ENCODE assay signal across 9 cellular contexts in the genomic region with DNA sequence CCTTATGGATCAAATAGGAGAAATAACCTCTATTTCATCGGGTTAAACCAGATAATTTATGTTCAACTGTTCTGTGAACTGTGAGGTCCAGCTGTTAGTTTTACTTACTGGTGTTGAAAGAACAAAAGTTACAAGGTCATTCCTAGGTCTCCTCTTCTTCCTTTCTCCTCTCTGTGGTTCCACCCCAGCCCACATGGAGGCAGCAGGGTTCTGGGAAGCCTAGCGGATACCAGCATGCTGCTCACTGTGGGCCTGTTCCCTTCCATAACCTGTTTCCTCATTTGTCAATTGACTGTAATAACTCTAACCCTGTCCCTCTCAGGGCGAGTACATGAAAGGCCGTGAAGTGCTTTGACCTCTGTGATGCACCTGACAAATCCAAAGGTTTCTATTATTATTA. TPM values are rescaled to one million over a fixed set of nuclear protein-coding genes. Genes with fewer than 3 reads are reported as not detected.
DNase-seq lines count a peak whose midpoint lies in the region; ATAC-seq, FAIRE-seq and TF ChIP-seq lines count a peak whose summit lies in the region.
"Had no signal": no experiment of that assay in that cellular context is flagged by ENCODE, and none has a peak within 500 bp of the region (broad histone marks: within the 10 kb centered on the region; RNA-seq: fewer than 3 reads in every experiment).

No MANE protein-coding gene starts in this region.

- ATAC-seq in SK-N-SH treated with all-trans-retinoic acid at 6 μM for 48 hours = peak; percentile 89
- no peak for ATAC-seq in effector memory CD8-positive, alpha-beta T cell (replicated peaks)

- no peak overlapping the region for H3K4me3 ChIP-seq in BJ (ENCODE audit: low read depth, low read length)
- no peak overlapping the region for H3K4me3 ChIP-seq in HEK293 (ENCODE audit: low read depth, low read length)
- peak overlapping the region; percentile 22 for H3K4me3 ChIP-seq in parathyroid adenoma (ENCODE audit: low read depth, low read length)

- peak; percentile 76 for TF ChIP-seq CTCF in BJ (IDR thresholded peaks at IDR 0.05; ENCODE audit: insufficient read depth, low read depth, low read length)
- peak; percentile 49; the same call in 1 of the 2 replicates for TF ChIP-seq CTCF in HEK293 (tag by site-specific recombination; IDR thresholded peaks at IDR 0.05)
- TF ChIP-seq CTCF in parathyroid adenoma (IDR thresholded peaks at IDR 0.05) = peak; percentile 65

- no peaks in the 10 kb centered on the region for H3K4me1 Mint-ChIP-seq in effector memory CD8-positive, alpha-beta T cell (ENCODE audit: low read depth in 2 of 2)
- H3K4me1 Mint-ChIP-seq: memory B cell had no signal

- no peaks in the 10 kb centered on the region for H3K9me3 Mint-ChIP-seq in effector memory CD8-positive, alpha-beta T cell
- H3K9me3 Mint-ChIP-seq: memory B cell had no signal

- H3K27ac ChIP-seq in HEK293 (ENCODE audit: extremely low read depth, low read depth, low read length) = no peak overlapping the region
- no peak overlapping the region for H3K27ac ChIP-seq in parathyroid adenoma

- CTCF ChIA-PET in BJ (lab: Yijun Ruan, JAX) = interaction anchor here (1.1 to 9.7 kb wide), 4 partner anchors 11 to 258 kb away, joined by 4 to 100 read pairs (median 14); no protein-coding TSS in a partner anchor
- CTCF ChIA-PET in HEK293 (lab: Yijun Ruan, JAX) = interaction anchor here (0.7 to 10.1 kb wide), 13 partner anchors 10 to 315 kb away, joined by 3 to 122 read pairs (median 5); no protein-coding TSS in a partner anchor

- DNase-seq in BJ (ENCODE audit: low read depth) = no peak
- DNase-seq in frontal cortex (ENCODE audit: low spot score in 2 of 2) = peak; percentile 62 to 77
- no peak for DNase-seq in NK-92 (lab: John Stamatoyannopoulos, UW; ENCODE audit: unreplicated experiment)
- no peak for DNase-seq in activated gamma-delta T cell (lab: John Stamatoyannopoulos, UW)
- no peak for DNase-seq in effector memory CD8-positive, alpha-beta T cell

- H3K9ac ChIP-seq in parathyroid adenoma = no peak overlapping the region

- H3K36me3 Mint-ChIP-seq in effector memory CD8-positive, alpha-beta T cell (ENCODE audit: insufficient read depth) = peaks cover 44% of the 10 kb centered on the region

- no peak overlapping the region for H3K4me3 Mint-ChIP-seq in effector memory CD8-positive, alpha-beta T cell
- H3K4me3 Mint-ChIP-seq: memory B cell had no signal

- FAIRE-seq in frontal cortex (lab: Jason Lieb, UNC) = no peak

- no peak overlapping the region for H3K4me2 ChIP-seq in parathyroid adenoma (ENCODE audit: low read length)

- POLR2A ChIA-PET in BJ (lab: Charles Lee) = no interaction called here
- POLR2A ChIA-PET in HEK293 (lab: Yijun Ruan, JAX) = interaction anchor here (1.4 kb wide), 1 partner anchor 257 kb away, joined by 4 read pairs; no protein-coding TSS in a partner anchor

- H3K27me3 ChIP-seq in BJ (ENCODE audit: control insufficient read depth, insufficient read depth, low read length) (no peaks in the 10 kb centered on the region), parathyroid adenoma (ENCODE audit: control insufficient read depth, insufficient read depth, low read length) (no peaks in the 10 kb centered on the region)

- H2AFZ ChIP-seq in parathyroid adenoma = no peak overlapping the region

- H3K4me1 ChIP-seq in HEK293 (ENCODE audit: control insufficient read depth, insufficient read depth, low read length) (no peaks in the 10 kb centered on the region), parathyroid adenoma (no peaks in the 10 kb centered on the region)

- H3K79me2 ChIP-seq in parathyroid adenoma = no peaks in the 10 kb centered on the region

- H3K9me3 ChIP-seq in HEK293 (ENCODE audit: control insufficient read depth, insufficient read depth, low read depth, low read length) = no peaks in the 10 kb centered on the region
- H3K9me3 ChIP-seq in parathyroid adenoma (ENCODE audit: control insufficient read depth, low read length) = no peaks in the 10 kb centered on the region

- H3K36me3 ChIP-seq in BJ (ENCODE audit: control insufficient read depth, insufficient read depth, low read length) = peaks cover 6% of the 10 kb centered on the region
- peaks cover 0 to 36% of the 10 kb centered on the region in 2 experiments; a peak in 2 of 3 replicates for H3K36me3 ChIP-seq in HEK293 (ENCODE audit: control insufficient read depth in 2 of 2, insufficient read depth in 1 of 2, low read length in 2 of 2)
- H3K36me3 ChIP-seq in parathyroid adenoma (ENCODE audit: control insufficient read depth, insufficient read depth, low read length) = no peaks in the 10 kb centered on the region

- no peaks in the 10 kb centered on the region for H3K27me3 Mint-ChIP-seq in effector memory CD8-positive, alpha-beta T cell
- H3K27me3 Mint-ChIP-seq: memory B cell had no signal

- peak overlapping the region in 1 of 2 donors; percentile 56 for H3K27ac Mint-ChIP-seq in effector memory CD8-positive, alpha-beta T cell
- H3K27ac Mint-ChIP-seq: memory B cell had no signal

TF ChIP-seq in HEK293, 187 proteins besides CTCF, POLR2A, EP300 and RAD21:
- TF ChIP-seq ZNF654 (tag by site-specific recombination; IDR thresholded peaks at IDR 0.05; ENCODE audit: low read depth) (peak; percentile 68), ZNF600 (tag by site-specific recombination; IDR thresholded peaks at IDR 0.05) (peak; percentile 75), ZNF585B (tag by site-specific recombination; IDR thresholded peaks at IDR 0.05) (no peak)
- TF ChIP-seq, protein P1, sequence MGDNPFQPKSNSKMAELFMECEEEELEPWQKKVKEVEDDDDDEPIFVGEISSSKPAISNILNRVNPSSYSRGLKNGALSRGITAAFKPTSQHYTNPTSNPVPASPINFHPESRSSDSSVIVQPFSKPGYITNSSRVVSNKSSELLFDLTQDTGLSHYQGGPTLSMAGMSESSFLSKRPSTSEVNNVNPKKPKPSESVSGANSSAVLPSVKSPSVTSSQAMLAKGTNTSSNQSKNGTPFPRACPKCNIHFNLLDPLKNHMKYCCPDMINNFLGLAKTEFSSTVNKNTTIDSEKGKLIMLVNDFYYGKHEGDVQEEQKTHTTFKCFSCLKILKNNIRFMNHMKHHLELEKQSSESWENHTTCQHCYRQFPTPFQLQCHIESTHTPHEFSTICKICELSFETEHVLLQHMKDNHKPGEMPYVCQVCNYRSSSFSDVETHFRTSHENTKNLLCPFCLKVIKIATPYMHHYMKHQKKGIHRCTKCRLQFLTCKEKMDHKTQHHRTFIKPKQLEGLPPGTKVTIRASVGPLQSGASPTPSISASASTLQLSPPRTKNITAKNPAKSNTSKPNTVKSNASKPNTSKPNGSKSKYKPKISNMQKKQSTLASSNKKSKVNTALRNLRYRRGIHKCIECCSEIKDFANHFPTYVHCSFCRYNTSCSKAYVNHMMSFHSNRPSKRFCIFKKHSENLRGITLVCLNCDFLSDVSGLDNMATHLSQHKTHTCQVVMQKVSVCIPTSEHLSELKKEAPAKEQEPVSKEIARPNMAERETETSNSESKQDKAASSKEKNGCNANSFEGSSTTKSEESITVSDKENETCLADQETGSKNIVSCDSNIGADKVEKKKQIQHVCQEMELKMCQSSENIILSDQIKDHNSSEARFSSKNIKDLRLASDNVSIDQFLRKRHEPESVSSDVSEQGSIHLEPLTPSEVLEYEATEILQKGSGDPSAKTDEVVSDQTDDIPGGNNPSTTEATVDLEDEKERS (tag by site-specific recombination; IDR thresholded peaks at IDR 0.05) = no peak
TF ChIP-seq in HEK293: peak in this region for 2.

TF ChIP-seq in SK-N-SH treated with all-trans-retinoic acid at 6 μM for 48 hours, 23 proteins besides CTCF, POLR2A, EP300 and RAD21 (continues in another document):
- no peak for TF ChIP-seq TCF4 (CRISPR knock-in tag; IDR thresholded peaks at IDR 0.05; ENCODE audit: borderline replicate concordance)
- TF ChIP-seq BACH2 (CRISPR knock-in tag; IDR thresholded peaks at IDR 0.05; ENCODE audit: borderline replicate concordance) = no peak
- TF ChIP-seq ZNF565 (CRISPR knock-in tag; conservative IDR thresholded peaks at IDR 0.05; ENCODE audit: low read depth) = no peak
- TF ChIP-seq, protein P2, sequence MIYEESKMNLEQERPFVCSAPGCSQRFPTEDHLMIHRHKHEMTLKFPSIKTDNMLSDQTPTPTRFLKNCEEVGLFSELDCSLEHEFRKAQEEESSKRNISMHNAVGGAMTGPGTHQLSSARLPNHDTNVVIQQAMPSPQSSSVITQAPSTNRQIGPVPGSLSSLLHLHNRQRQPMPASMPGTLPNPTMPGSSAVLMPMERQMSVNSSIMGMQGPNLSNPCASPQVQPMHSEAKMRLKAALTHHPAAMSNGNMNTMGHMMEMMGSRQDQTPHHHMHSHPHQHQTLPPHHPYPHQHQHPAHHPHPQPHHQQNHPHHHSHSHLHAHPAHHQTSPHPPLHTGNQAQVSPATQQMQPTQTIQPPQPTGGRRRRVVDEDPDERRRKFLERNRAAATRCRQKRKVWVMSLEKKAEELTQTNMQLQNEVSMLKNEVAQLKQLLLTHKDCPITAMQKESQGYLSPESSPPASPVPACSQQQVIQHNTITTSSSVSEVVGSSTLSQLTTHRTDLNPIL (CRISPR knock-in tag; IDR thresholded peaks at IDR 0.05; ENCODE audit: low read depth) = no peak
- no peak for TF ChIP-seq ZC3H10 (CRISPR knock-in tag; IDR thresholded peaks at IDR 0.05)
- TF ChIP-seq, protein P3, sequence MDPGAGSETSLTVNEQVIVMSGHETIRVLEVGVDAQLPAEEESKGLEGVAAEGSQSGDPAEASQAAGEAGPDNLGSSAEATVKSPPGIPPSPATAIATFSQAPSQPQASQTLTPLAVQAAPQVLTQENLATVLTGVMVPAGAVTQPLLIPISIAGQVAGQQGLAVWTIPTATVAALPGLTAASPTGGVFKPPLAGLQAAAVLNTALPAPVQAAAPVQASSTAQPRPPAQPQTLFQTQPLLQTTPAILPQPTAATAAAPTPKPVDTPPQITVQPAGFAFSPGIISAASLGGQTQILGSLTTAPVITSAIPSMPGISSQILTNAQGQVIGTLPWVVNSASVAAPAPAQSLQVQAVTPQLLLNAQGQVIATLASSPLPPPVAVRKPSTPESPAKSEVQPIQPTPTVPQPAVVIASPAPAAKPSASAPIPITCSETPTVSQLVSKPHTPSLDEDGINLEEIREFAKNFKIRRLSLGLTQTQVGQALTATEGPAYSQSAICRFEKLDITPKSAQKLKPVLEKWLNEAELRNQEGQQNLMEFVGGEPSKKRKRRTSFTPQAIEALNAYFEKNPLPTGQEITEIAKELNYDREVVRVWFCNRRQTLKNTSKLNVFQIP (CRISPR knock-in tag; IDR thresholded peaks at IDR 0.05; ENCODE audit: borderline replicate concordance, low read depth) = no peak
- TF ChIP-seq GLIS3 (CRISPR knock-in tag; IDR thresholded peaks at IDR 0.05) = no peak
- TF ChIP-seq PPARA (CRISPR knock-in tag; IDR thresholded peaks at IDR 0.05; ENCODE audit: borderline replicate concordance) = no peak
- TF ChIP-seq RARB (CRISPR knock-in tag; IDR thresholded peaks at IDR 0.05) = no peak

RNA-seq across cellular contexts. Expression of gene RELT, which starts 27.8 kb away (rescaled TPM):
- 2.4 and 3.7 TPM in 2 replicates for polyA plus RNA-seq in BJ (2011; rRNA removed)
- 2.4 and 2.9 TPM in 2 replicates for polyA minus RNA-seq in BJ (2011; rRNA and poly(A)+ RNA removed)
- 2.0 TPM for total RNA-seq in frontal cortex

Comparison
In these comparisons a context has a peak if more than half of its experiments do, and no peak if none do; other contexts are left out.
1. DNase-seq: peak in frontal cortex (2 of 2); none in BJ (single experiment), NK-92 (single experiment), activated gamma-delta T cell (single experiment) and effector memory CD8-positive, alpha-beta T cell (0 of 3).
2. Peak in every context shown above with its lines, with median percentiles within 50 percentile points of each other: CTCF ChIP-seq.